ENCODE assay signal across 32 cellular contexts in genomic region chr5:179131321-179131835, GRCh38.
"Had no signal": no experiment of that assay in that cellular context is flagged by ENCODE, and none has a peak within 500 bp of the region (broad histone marks: within the 10 kb centered on the region; RNA-seq: fewer than 3 reads in every experiment).

No MANE protein-coding gene starts in this region.

- H3K9me3 ChIP-seq: adrenal gland, body of pancreas, breast epithelium, esophagus muscularis mucosa, gastrocnemius medialis had no signal

- H3K36me3 ChIP-seq: breast epithelium, cardiac muscle cell, gastrocnemius medialis had no signal

- DNase-seq: activated CD4-positive, alpha-beta memory T cell treated with anti-CD3 and anti-CD28 coated beads, Interleukin-2, amount 10 ng/mL, durations not matched to agents 7 days and 5 days; activated CD4-positive, alpha-beta T cell treated with anti-CD3 and anti-CD28 coated beads for 1 hour; activated CD4-positive, alpha-beta T cell treated with anti-CD3 and anti-CD28 coated beads for 4 hours; activated CD4-positive, alpha-beta T cell treated with anti-CD3 and anti-CD28 coated beads, Interleukin-2, amount 10 ng/mL, durations not matched to agents 7 days and 5 days; activated CD4-positive, alpha-beta T cell treated with anti-CD3 and anti-CD28 coated beads, Interleukin-2, amount 50 U/mL, for 4 hours; activated CD8-positive, alpha-beta memory T cell treated with anti-CD3 and anti-CD28 coated beads, Interleukin-2, amount 50 U/mL, for 48 hours; activated naive CD4-positive, alpha-beta T cell treated with anti-CD3 and anti-CD28 coated beads for 36 hours; activated naive CD8-positive, alpha-beta T cell treated with anti-CD3 and anti-CD28 coated beads for 36 hours; activated naive CD8-positive, alpha-beta T cell treated with anti-CD3 and anti-CD28 coated beads, Interleukin-2, amount 50 U/mL, for 24 hours; activated T-cell treated with anti-CD3 and anti-CD28 coated beads for 4 hours; activated T-cell treated with anti-CD3 and anti-CD28 coated beads, Interleukin-2, amount 50 U/mL, for 24 hours; activated T-cell treated with anti-CD3 and anti-CD28 coated beads, Interleukin-2, amount 50 U/mL, for 72 hours; adrenal gland; amygdala; body of pancreas; cortex of kidney; dermis blood vessel endothelial cell; effector CD4-positive, alpha-beta T cell; effector memory CD8-positive, alpha-beta T cell; erythroblast; foreskin keratinocyte; gastrocnemius medialis; glutamatergic neuron; T-helper 1 cell; T-helper 17 cell; T1000 had no signal

- H3K9me3 Mint-ChIP-seq: activated naive CD4-positive, alpha-beta T cell treated with anti-CD3 and anti-CD28 coated beads for 36 hours; activated naive CD4-positive, alpha-beta T cell treated with anti-CD3 and anti-CD28 coated beads, Interleukin-2, amount 50 U/mL, for 24 hours; activated naive CD8-positive, alpha-beta T cell treated with anti-CD3 and anti-CD28 coated beads for 36 hours; activated naive CD8-positive, alpha-beta T cell treated with anti-CD3 and anti-CD28 coated beads, Interleukin-2, amount 50 U/mL, for 24 hours; activated T-cell treated with anti-CD3 and anti-CD28 coated beads, Interleukin-2, amount 50 U/mL, for 24 hours; activated T-cell treated with anti-CD3 and anti-CD28 coated beads, Interleukin-2, amount 50 U/mL, for 72 hours; central memory CD8-positive, alpha-beta T cell; effector memory CD8-positive, alpha-beta T cell had no signal

- H3K4me3 Mint-ChIP-seq: activated CD4-positive, alpha-beta memory T cell treated with anti-CD3 and anti-CD28 coated beads, Interleukin-2, amount 10 ng/mL, durations not matched to agents 7 days and 5 days; activated CD4-positive, alpha-beta T cell treated with anti-CD3 and anti-CD28 coated beads, Interleukin-2, amount 10 ng/mL, durations not matched to agents 7 days and 5 days; activated naive CD4-positive, alpha-beta T cell treated with anti-CD3 and anti-CD28 coated beads for 36 hours; activated naive CD4-positive, alpha-beta T cell treated with anti-CD3 and anti-CD28 coated beads, Interleukin-2, amount 50 U/mL, for 24 hours; activated naive CD8-positive, alpha-beta T cell treated with anti-CD3 and anti-CD28 coated beads for 36 hours; activated naive CD8-positive, alpha-beta T cell treated with anti-CD3 and anti-CD28 coated beads, Interleukin-2, amount 50 U/mL, for 24 hours; activated T-cell treated with anti-CD3 and anti-CD28 coated beads, Interleukin-2, amount 50 U/mL, for 24 hours; activated T-cell treated with anti-CD3 and anti-CD28 coated beads, Interleukin-2, amount 50 U/mL, for 72 hours; central memory CD8-positive, alpha-beta T cell; effector memory CD8-positive, alpha-beta T cell; T-helper 17 cell; T-helper 2 cell treated with Interferon-gamma antibody and Interleukin-4, amounts not matched to agents 5 μg/mL and 100 μg/mL, for 36 hours had no signal

- H3K4me1 Mint-ChIP-seq: activated CD4-positive, alpha-beta memory T cell treated with anti-CD3 and anti-CD28 coated beads, Interleukin-2, amount 10 ng/mL, durations not matched to agents 7 days and 5 days; activated CD4-positive, alpha-beta T cell treated with anti-CD3 and anti-CD28 coated beads, Interleukin-2, amount 10 ng/mL, durations not matched to agents 7 days and 5 days; activated naive CD4-positive, alpha-beta T cell treated with anti-CD3 and anti-CD28 coated beads, Interleukin-2, amount 50 U/mL, for 24 hours; activated naive CD8-positive, alpha-beta T cell treated with anti-CD3 and anti-CD28 coated beads for 36 hours; activated naive CD8-positive, alpha-beta T cell treated with anti-CD3 and anti-CD28 coated beads, Interleukin-2, amount 50 U/mL, for 24 hours; central memory CD8-positive, alpha-beta T cell had no signal

- H3K27me3 ChIP-seq: adrenal gland, body of pancreas, breast epithelium, cardiac muscle cell, esophagus muscularis mucosa, foreskin keratinocyte, gastrocnemius medialis had no signal

- H3K27ac ChIP-seq: adrenal gland, body of pancreas, breast epithelium, cardiac muscle cell, esophagus muscularis mucosa, foreskin keratinocyte, gastrocnemius medialis had no signal

- ATAC-seq: activated naive CD8-positive, alpha-beta T cell treated with anti-CD3 and anti-CD28 coated beads, Interleukin-2, amount 50 U/mL, for 24 hours; activated T-cell treated with anti-CD3 and anti-CD28 coated beads, Interleukin-2, amount 50 U/mL, for 72 hours; body of pancreas; effector memory CD8-positive, alpha-beta T cell; foreskin keratinocyte; gastrocnemius medialis; T-helper 17 cell had no signal

- H3K36me3 Mint-ChIP-seq: activated naive CD4-positive, alpha-beta T cell treated with anti-CD3 and anti-CD28 coated beads, Interleukin-2, amount 50 U/mL, for 24 hours; activated naive CD8-positive, alpha-beta T cell treated with anti-CD3 and anti-CD28 coated beads for 36 hours had no signal

- H3K27me3 Mint-ChIP-seq: activated CD4-positive, alpha-beta memory T cell treated with anti-CD3 and anti-CD28 coated beads, Interleukin-2, amount 10 ng/mL, durations not matched to agents 7 days and 5 days; activated CD4-positive, alpha-beta T cell treated with anti-CD3 and anti-CD28 coated beads, Interleukin-2, amount 10 ng/mL, durations not matched to agents 7 days and 5 days; activated naive CD4-positive, alpha-beta T cell treated with anti-CD3 and anti-CD28 coated beads, Interleukin-2, amount 50 U/mL, for 24 hours; activated naive CD8-positive, alpha-beta T cell treated with anti-CD3 and anti-CD28 coated beads for 36 hours; activated naive CD8-positive, alpha-beta T cell treated with anti-CD3 and anti-CD28 coated beads, Interleukin-2, amount 50 U/mL, for 24 hours; activated T-cell treated with anti-CD3 and anti-CD28 coated beads, Interleukin-2, amount 50 U/mL, for 24 hours had no signal

- H3K27ac Mint-ChIP-seq: activated CD4-positive, alpha-beta memory T cell treated with anti-CD3 and anti-CD28 coated beads, Interleukin-2, amount 10 ng/mL, durations not matched to agents 7 days and 5 days; activated CD4-positive, alpha-beta T cell treated with anti-CD3 and anti-CD28 coated beads, Interleukin-2, amount 10 ng/mL, durations not matched to agents 7 days and 5 days; activated naive CD4-positive, alpha-beta T cell treated with anti-CD3 and anti-CD28 coated beads for 36 hours; activated naive CD4-positive, alpha-beta T cell treated with anti-CD3 and anti-CD28 coated beads, Interleukin-2, amount 50 U/mL, for 24 hours; activated naive CD8-positive, alpha-beta T cell treated with anti-CD3 and anti-CD28 coated beads for 36 hours; activated naive CD8-positive, alpha-beta T cell treated with anti-CD3 and anti-CD28 coated beads, Interleukin-2, amount 50 U/mL, for 24 hours; activated T-cell treated with anti-CD3 and anti-CD28 coated beads, Interleukin-2, amount 50 U/mL, for 24 hours; activated T-cell treated with anti-CD3 and anti-CD28 coated beads, Interleukin-2, amount 50 U/mL, for 72 hours; effector memory CD8-positive, alpha-beta T cell; T-helper 17 cell; T-helper 2 cell treated with Interferon-gamma antibody and Interleukin-4, amounts not matched to agents 5 μg/mL and 100 μg/mL, for 36 hours had no signal

- H3K4me1 ChIP-seq: adrenal gland, body of pancreas, breast epithelium, esophagus muscularis mucosa, foreskin keratinocyte, gastrocnemius medialis had no signal

- H3K4me3 ChIP-seq: adrenal gland, body of pancreas, breast epithelium, cardiac muscle cell, esophagus muscularis mucosa, gastrocnemius medialis had no signal
